In genomic region chr19:37977992-37978391, GRCh38 we compare ENCODE assay signal across 11 cellular contexts.
A peak's percentile ranks its signal among the peaks of the same experiment; 100 is the strongest.
DNase-seq lines count a peak whose midpoint lies in the region; ATAC-seq lines count a peak whose summit lies in the region.
"Had no signal": no experiment of that assay in that cellular context is flagged by ENCODE, and none has a peak within 500 bp of the region (broad histone marks: within the 10 kb centered on the region; RNA-seq: fewer than 3 reads in every experiment).

No MANE protein-coding gene starts in this region.

- H3K4me1 ChIP-seq in Karpas-422 (ENCODE audit: low read length): peaks cover 82% of the 10 kb centered on the region
- H3K4me1 ChIP-seq: adrenal gland had no signal

- no peaks in the 10 kb centered on the region for H3K27me3 Mint-ChIP-seq in activated T-helper 1 cell treated with anti-CD3 and anti-CD28 coated beads, Interleukin-12 subunit alpha, Interleukin-12 subunit beta, Interleukin-2, Interleukin-4 antibody, amounts not matched to agents 30 ng/mL and 10 ng/mL and 1 ng/mL, durations not matched to agents 14 hours and 24 hours and 36 hours (ENCODE audit: insufficient read depth)
- no peaks in the 10 kb centered on the region for H3K27me3 Mint-ChIP-seq in activated CD4-positive, alpha-beta memory T cell treated with anti-CD3 and anti-CD28 coated beads for 36 hours
- H3K27me3 Mint-ChIP-seq: activated CD4-positive, alpha-beta T cell treated with anti-CD3 and anti-CD28 coated beads for 36 hours had no signal

- H3K79me2 ChIP-seq in Karpas-422 (ENCODE audit: low read length): peaks cover 99% of the 10 kb centered on the region

- H3K4me2 ChIP-seq in Karpas-422 (ENCODE audit: low read depth, low read length, poor library complexity, severe bottlenecking): peak overlapping the region; percentile 55

- H2AFZ ChIP-seq in Karpas-422 (ENCODE audit: low read length): no peak overlapping the region

- H3K27ac Mint-ChIP-seq in activated T-helper 1 cell treated with anti-CD3 and anti-CD28 coated beads, Interleukin-12 subunit alpha, Interleukin-12 subunit beta, Interleukin-2, Interleukin-4 antibody, amounts not matched to agents 30 ng/mL and 10 ng/mL and 1 ng/mL, durations not matched to agents 14 hours and 24 hours and 36 hours: no peak overlapping the region
- H3K27ac Mint-ChIP-seq in activated CD4-positive, alpha-beta memory T cell treated with anti-CD3 and anti-CD28 coated beads for 36 hours: no peak overlapping the region
- H3K27ac Mint-ChIP-seq: activated CD4-positive, alpha-beta T cell treated with anti-CD3 and anti-CD28 coated beads for 36 hours had no signal

- no peak for ATAC-seq in GM18502 (IDR thresholded peaks at IDR 0.05; ENCODE audit: poor library complexity, unreplicated experiment)
- ATAC-seq: activated CD4-positive, alpha-beta T cell treated with anti-CD3 and anti-CD28 coated beads for 36 hours had no signal

- no peaks in the 10 kb centered on the region for H4K20me1 ChIP-seq in Karpas-422 (ENCODE audit: insufficient read depth, low read depth, low read length)

- CTCF ChIA-PET in activated CD4-positive, alpha-beta memory T cell treated with anti-CD3 and anti-CD28 coated beads for 36 hours (lab: Charles Lee): no interaction called here

- H3K36me3 Mint-ChIP-seq in activated T-helper 1 cell treated with anti-CD3 and anti-CD28 coated beads, Interleukin-12 subunit alpha, Interleukin-12 subunit beta, Interleukin-2, Interleukin-4 antibody, amounts not matched to agents 30 ng/mL and 10 ng/mL and 1 ng/mL, durations not matched to agents 14 hours and 24 hours and 36 hours (ENCODE audit: low read depth): no peaks in the 10 kb centered on the region
- H3K36me3 Mint-ChIP-seq in activated CD4-positive, alpha-beta memory T cell treated with anti-CD3 and anti-CD28 coated beads for 36 hours: no peaks in the 10 kb centered on the region

- peak overlapping the region; percentile 90 for H3K27ac ChIP-seq in Karpas-422 (ENCODE audit: low read length)

- H3K9me3 ChIP-seq in Karpas-422 (ENCODE audit: low read length): no peaks in the 10 kb centered on the region
- H3K9me3 ChIP-seq: adrenal gland had no signal

- H3K4me3 ChIP-seq in Karpas-422 (ENCODE audit: low read length): no peak overlapping the region; the same call in 1 of the 2 replicates
- H3K4me3 ChIP-seq: adrenal gland had no signal

- intact Hi-C loops in activated T-helper 1 cell treated with anti-CD3 and anti-CD28 coated beads, Interleukin-12 subunit alpha, Interleukin-12 subunit beta, Interleukin-2, Interleukin-4 antibody, amounts not matched to agents 30 ng/mL and 10 ng/mL and 1 ng/mL, durations not matched to agents 14 hours and 24 hours and 36 hours (cut with micrococcal nuclease): no loop called here
- intact Hi-C loops in activated CD4-positive, alpha-beta memory T cell treated with anti-CD3 and anti-CD28 coated beads for 36 hours (cut with micrococcal nuclease): no loop called here

- POLR2A ChIA-PET in activated CD4-positive, alpha-beta memory T cell treated with anti-CD3 and anti-CD28 coated beads for 36 hours (lab: Charles Lee): no interaction called here

- no peaks in the 10 kb centered on the region for H3K36me3 ChIP-seq in Karpas-422 (ENCODE audit: insufficient read depth, low read length)
- H3K36me3 ChIP-seq: adrenal gland had no signal

- in situ Hi-C loops in ACHN (cut with HindIII; ENCODE audit: low pct_ligation_motif_present, low pct_unique_long_range_greater_than_20kb, low sequenced_read_pairs): no loop called here

- no peaks in the 10 kb centered on the region for H3K9me3 Mint-ChIP-seq in activated T-helper 1 cell treated with anti-CD3 and anti-CD28 coated beads, Interleukin-12 subunit alpha, Interleukin-12 subunit beta, Interleukin-2, Interleukin-4 antibody, amounts not matched to agents 30 ng/mL and 10 ng/mL and 1 ng/mL, durations not matched to agents 14 hours and 24 hours and 36 hours
- no peaks in the 10 kb centered on the region for H3K9me3 Mint-ChIP-seq in activated CD4-positive, alpha-beta memory T cell treated with anti-CD3 and anti-CD28 coated beads for 36 hours

- H3K9me2 ChIP-seq in Karpas-422 (replicated peaks; ENCODE audit: insufficient read depth, low read length): no peaks in the 10 kb centered on the region

- H3K27me3 ChIP-seq in Karpas-422 (ENCODE audit: low read length): no peaks in the 10 kb centered on the region
- H3K27me3 ChIP-seq: adrenal gland had no signal

- no peak overlapping the region for H3K4me3 Mint-ChIP-seq in activated T-helper 1 cell treated with anti-CD3 and anti-CD28 coated beads, Interleukin-12 subunit alpha, Interleukin-12 subunit beta, Interleukin-2, Interleukin-4 antibody, amounts not matched to agents 30 ng/mL and 10 ng/mL and 1 ng/mL, durations not matched to agents 14 hours and 24 hours and 36 hours
- H3K4me3 Mint-ChIP-seq in activated CD4-positive, alpha-beta memory T cell treated with anti-CD3 and anti-CD28 coated beads for 36 hours: no peak overlapping the region
- H3K4me3 Mint-ChIP-seq: activated CD4-positive, alpha-beta T cell treated with anti-CD3 and anti-CD28 coated beads for 36 hours had no signal

- no peaks in the 10 kb centered on the region for H3K4me1 Mint-ChIP-seq in activated T-helper 1 cell treated with anti-CD3 and anti-CD28 coated beads, Interleukin-12 subunit alpha, Interleukin-12 subunit beta, Interleukin-2, Interleukin-4 antibody, amounts not matched to agents 30 ng/mL and 10 ng/mL and 1 ng/mL, durations not matched to agents 14 hours and 24 hours and 36 hours (ENCODE audit: low read depth)
- peaks cover 3% of the 10 kb centered on the region for H3K4me1 Mint-ChIP-seq in activated CD4-positive, alpha-beta memory T cell treated with anti-CD3 and anti-CD28 coated beads for 36 hours (ENCODE audit: low read depth)
- H3K4me1 Mint-ChIP-seq: activated CD4-positive, alpha-beta T cell treated with anti-CD3 and anti-CD28 coated beads for 36 hours had no signal

- DNase-seq in ACHN (peak; percentile 70), Karpas-422 (no peak), dermis blood vessel endothelial cell (peak; percentile 91), medulla oblongata (ENCODE audit: extremely low spot score) (peak; percentile 70), T-helper 2 cell (no peak)
- no peak for DNase-seq in activated T-helper 1 cell treated with anti-CD3 and anti-CD28 coated beads, Interleukin-12 subunit alpha, Interleukin-12 subunit beta, Interleukin-2, Interleukin-4 antibody, amounts not matched to agents 30 ng/mL and 10 ng/mL and 1 ng/mL, durations not matched to agents 14 hours and 24 hours and 36 hours (ENCODE audit: low spot score)
- no peak for DNase-seq in activated CD4-positive, alpha-beta memory T cell treated with anti-CD3 and anti-CD28 coated beads for 36 hours
- DNase-seq: activated CD4-positive, alpha-beta T cell treated with anti-CD3 and anti-CD28 coated beads for 36 hours; MV-4-11 had no signal

- peak overlapping the region; percentile 28 for H3K9ac ChIP-seq in Karpas-422 (ENCODE audit: low read length)

Comparison
In these comparisons a context has a peak if more than half of its experiments do, and no peak if none do; other contexts are left out.
1. DNase-seq: peak in ACHN (single experiment), dermis blood vessel endothelial cell (single experiment) and medulla oblongata (single experiment); none in Karpas-422 (single experiment), activated T-helper 1 cell treated with anti-CD3 and anti-CD28 coated beads, Interleukin-12 subunit alpha, Interleukin-12 subunit beta, Interleukin-2, Interleukin-4 antibody, amounts not matched to agents 30 ng/mL and 10 ng/mL and 1 ng/mL, durations not matched to agents 14 hours and 24 hours and 36 hours (single experiment), T-helper 2 cell (0 of 5) and activated CD4-positive, alpha-beta memory T cell treated with anti-CD3 and anti-CD28 coated beads for 36 hours (single experiment).